Comparison of ENCODE assay signal across 27 cellular contexts in the genomic region with DNA sequence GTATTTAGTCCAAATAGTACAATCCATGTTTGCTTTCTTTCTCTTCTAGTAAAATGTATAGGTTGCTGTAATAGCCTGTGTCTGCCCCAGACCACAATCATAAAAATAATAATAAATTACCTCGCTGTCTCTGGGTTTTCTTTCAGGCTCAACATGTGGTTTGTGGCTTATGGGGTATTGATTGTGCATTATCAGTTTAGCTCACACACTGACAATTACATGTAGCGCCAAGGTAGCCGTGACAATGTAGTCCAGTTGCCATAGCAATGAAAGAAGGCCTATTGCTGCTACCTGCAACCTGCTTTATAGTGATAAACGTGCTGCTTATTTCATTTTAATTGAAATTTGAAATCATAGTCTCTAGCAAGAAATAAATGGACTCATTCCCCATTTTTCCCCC.
"Had no signal": no experiment of that assay in that cellular context is flagged by ENCODE, and none has a peak within 500 bp of the region (broad histone marks: within the 10 kb centered on the region; RNA-seq: fewer than 3 reads in every experiment).

No MANE protein-coding gene starts in this region.

- H3K4me3 ChIP-seq: coronary artery, dorsolateral prefrontal cortex, heart right ventricle, hepatocyte had no signal

- DNase-seq: activated B cell treated with CpG ODN at 0.5 μM for 24 hours; activated CD4-positive, alpha-beta T cell treated with anti-CD3 and anti-CD28 coated beads for 48 hours; activated CD4-positive, alpha-beta T cell treated with anti-CD3 and anti-CD28 coated beads, Interleukin-2, amount 50 U/mL, for 1 hour; activated CD4-positive, alpha-beta T cell treated with anti-CD3 and anti-CD28 coated beads, Interleukin-2, amount 50 U/mL, for 48 hours; activated CD8-positive, alpha-beta memory T cell treated with anti-CD3 and anti-CD28 coated beads for 24 hours; activated CD8-positive, alpha-beta T cell treated with anti-CD3 and anti-CD28 coated beads for 36 hours; activated effector memory CD4-positive, alpha-beta T cell treated with Interleukin-2 at 50 U/mL for 16 hours; activated gamma-delta T cell treated with Interleukin-2 at 50 U/mL for 16 hours; activated naive CD4-positive, alpha-beta T cell treated with anti-CD3 and anti-CD28 coated beads, Interleukin-2, amount 50 U/mL, for 16 hours; activated naive CD4-positive, alpha-beta T cell treated with Interleukin-2 at 50 U/mL for 16 hours; activated T-cell treated with anti-CD3 and anti-CD28 coated beads, Interleukin-2, amount 50 U/mL, for 4 hours; amniotic stem cell; anterior cingulate cortex; brain microvascular endothelial cell; dorsolateral prefrontal cortex; effector memory CD4-positive, alpha-beta T cell; endodermal cell; foreskin fibroblast; glutamatergic neuron; heart right ventricle; T1000; WERI-Rb-1 had no signal

- H3K36me3 ChIP-seq: brain microvascular endothelial cell, heart right ventricle, WERI-Rb-1 had no signal

- ATAC-seq: activated CD4-positive, CD25-positive, alpha-beta regulatory T cell treated with anti-CD3 and anti-CD28 coated beads, Interleukin-2, amount 50 U/mL, for 24 hours; activated CD8-positive, alpha-beta T cell treated with anti-CD3 and anti-CD28 coated beads for 36 hours; activated T-cell treated with anti-CD3 and anti-CD28 coated beads, Interleukin-2, amount 50 U/mL, for 4 hours; activated T-helper 17 cell treated with anti-CD3 and anti-CD28 coated beads, Interleukin-2, amount 50 U/mL, for 72 hours; esophagus mucosa; heart right ventricle had no signal

- H3K4me1 ChIP-seq: heart right ventricle had no signal

- H3K9me3 ChIP-seq: heart right ventricle had no signal

- H3K27me3 ChIP-seq: brain microvascular endothelial cell, dorsolateral prefrontal cortex, heart right ventricle had no signal

- H3K27ac ChIP-seq: brain microvascular endothelial cell, coronary artery, dorsolateral prefrontal cortex, heart right ventricle, hepatocyte, WERI-Rb-1 had no signal
